In genomic region chr20:51610761-51611624, GRCh38 we compare ENCODE assay signal across 14 cellular contexts.
"Had no signal": no experiment of that assay in that cellular context is flagged by ENCODE, and none has a peak within 500 bp of the region (broad histone marks: within the 10 kb centered on the region; RNA-seq: fewer than 3 reads in every experiment).

No MANE protein-coding gene starts in this region.

- H3K9me3 Mint-ChIP-seq: activated naive CD4-positive, alpha-beta T cell treated with anti-CD3 and anti-CD28 coated beads, Interleukin-2, amount 50 U/mL, for 72 hours; memory B cell; nephron progenitor cell; stimulated activated naive B cell treated with anti-CD40 and anti-IgM and Interleukin-4, amounts not matched to agents 10 μg/mL and 1 μg/mL and 100 μg/mL, for 72 hours had no signal

- DNase-seq: activated CD8-positive, alpha-beta memory T cell treated with anti-CD3 and anti-CD28 coated beads, Interleukin-2, amount 50 U/mL, for 48 hours; activated effector memory CD4-positive, alpha-beta T cell treated with anti-CD3 and anti-CD28 coated beads, Interleukin-2, amount 50 U/mL, for 16 hours; anterior cingulate cortex; foreskin melanocyte; left colon; nephron progenitor cell; spleen; stimulated activated CD4-positive, alpha-beta T cell treated with anti-CD3 and anti-CD28 coated beads, Interleukin-1b, Interleukin-23, amount 100 ng/mL, for 48 hours; stimulated activated naive B cell treated with anti-CD40 and anti-IgM and Interleukin-4, amounts not matched to agents 10 μg/mL and 1 μg/mL and 100 μg/mL, for 72 hours; substantia nigra; transverse colon had no signal

- H3K36me3 Mint-ChIP-seq: activated naive CD4-positive, alpha-beta T cell treated with anti-CD3 and anti-CD28 coated beads, Interleukin-2, amount 50 U/mL, for 72 hours; memory B cell; stimulated activated naive B cell treated with anti-CD40 and anti-IgM and Interleukin-4, amounts not matched to agents 10 μg/mL and 1 μg/mL and 100 μg/mL, for 72 hours had no signal

- H3K27ac Mint-ChIP-seq: activated naive CD4-positive, alpha-beta T cell treated with anti-CD3 and anti-CD28 coated beads, Interleukin-2, amount 50 U/mL, for 72 hours; memory B cell; stimulated activated naive B cell treated with anti-CD40 and anti-IgM and Interleukin-4, amounts not matched to agents 10 μg/mL and 1 μg/mL and 100 μg/mL, for 72 hours had no signal

- H3K4me1 Mint-ChIP-seq: stimulated activated naive B cell treated with anti-CD40 and anti-IgM and Interleukin-4, amounts not matched to agents 10 μg/mL and 1 μg/mL and 100 μg/mL, for 72 hours had no signal

- H3K4me3 Mint-ChIP-seq: memory B cell; nephron progenitor cell; stimulated activated naive B cell treated with anti-CD40 and anti-IgM and Interleukin-4, amounts not matched to agents 10 μg/mL and 1 μg/mL and 100 μg/mL, for 72 hours had no signal

- ATAC-seq: activated naive CD4-positive, alpha-beta T cell treated with anti-CD3 and anti-CD28 coated beads, Interleukin-2, amount 50 U/mL, for 72 hours; left colon; sciatic nerve; stimulated activated naive B cell treated with anti-CD40 and anti-IgM and Interleukin-4, amounts not matched to agents 10 μg/mL and 1 μg/mL and 100 μg/mL, for 72 hours had no signal
